2 cellular contexts compared by ENCODE assay signal in the genomic region with DNA sequence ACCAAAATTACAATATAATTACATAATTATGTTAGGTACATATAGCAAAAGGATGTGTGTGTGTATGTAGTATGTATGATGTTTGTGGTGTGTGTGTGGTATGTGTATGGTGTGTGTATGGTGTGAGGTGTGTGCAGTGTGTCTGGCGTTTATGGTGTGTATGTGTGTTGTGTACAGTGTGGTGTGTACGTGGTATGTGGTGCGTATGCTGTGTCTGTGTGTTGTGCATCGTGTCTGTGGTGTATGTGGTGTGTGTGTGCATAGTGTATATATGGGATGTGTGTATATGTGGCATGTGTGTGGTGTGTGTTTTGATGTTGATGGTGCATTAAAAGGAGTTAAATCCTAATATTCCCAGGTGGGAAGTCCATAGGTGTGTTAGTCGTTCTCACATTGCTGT.
TF ChIP-seq lines count a peak whose summit lies in the region.

No MANE protein-coding gene starts in this region.

TF ChIP-seq in GM12891, 5 proteins besides CTCF, POLR2A, EP300 and RAD21 (continued from another document):
- no peak for TF ChIP-seq TAF1 (IDR thresholded peaks at IDR 0.05; ENCODE audit: low read depth, low read length)
- TF ChIP-seq PAX5 (IDR thresholded peaks at IDR 0.05; ENCODE audit: insufficient read depth, low read length, severe bottlenecking), result no peak

TF ChIP-seq in IMR-90, 13 proteins besides CTCF, POLR2A, EP300 and RAD21 (continued from another document):
- TF ChIP-seq CEBPB (IDR thresholded peaks at IDR 0.05; ENCODE audit: low read depth, low read length) (no peak), FOS (IDR thresholded peaks at IDR 0.05; ENCODE audit: low read depth, low read length) (no peak), MXI1 (IDR thresholded peaks at IDR 0.05; ENCODE audit: borderline replicate concordance, low read depth, low read length) (no peak), NFE2L2 (IDR thresholded peaks at IDR 0.05; ENCODE audit: low read depth, low read length) (no peak), MAZ (IDR thresholded peaks at IDR 0.05; ENCODE audit: borderline replicate concordance, low read depth, low read length) (no peak), RCOR1 (IDR thresholded peaks at IDR 0.05; ENCODE audit: insufficient replicate concordance, low read length) (no peak), SMC3 (IDR thresholded peaks at IDR 0.05; ENCODE audit: low read depth, low read length) (no peak), MAFK (IDR thresholded peaks at IDR 0.05; ENCODE audit: low read depth, low read length) (no peak), CHD1 (IDR thresholded peaks at IDR 0.05; ENCODE audit: low read depth, low read length) (no peak)
- TF ChIP-seq, protein P1, sequence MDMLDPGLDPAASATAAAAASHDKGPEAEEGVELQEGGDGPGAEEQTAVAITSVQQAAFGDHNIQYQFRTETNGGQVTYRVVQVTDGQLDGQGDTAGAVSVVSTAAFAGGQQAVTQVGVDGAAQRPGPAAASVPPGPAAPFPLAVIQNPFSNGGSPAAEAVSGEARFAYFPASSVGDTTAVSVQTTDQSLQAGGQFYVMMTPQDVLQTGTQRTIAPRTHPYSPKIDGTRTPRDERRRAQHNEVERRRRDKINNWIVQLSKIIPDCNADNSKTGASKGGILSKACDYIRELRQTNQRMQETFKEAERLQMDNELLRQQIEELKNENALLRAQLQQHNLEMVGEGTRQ (IDR thresholded peaks at IDR 0.05; ENCODE audit: low read depth, low read length), result no peak
- TF ChIP-seq, protein P2, sequence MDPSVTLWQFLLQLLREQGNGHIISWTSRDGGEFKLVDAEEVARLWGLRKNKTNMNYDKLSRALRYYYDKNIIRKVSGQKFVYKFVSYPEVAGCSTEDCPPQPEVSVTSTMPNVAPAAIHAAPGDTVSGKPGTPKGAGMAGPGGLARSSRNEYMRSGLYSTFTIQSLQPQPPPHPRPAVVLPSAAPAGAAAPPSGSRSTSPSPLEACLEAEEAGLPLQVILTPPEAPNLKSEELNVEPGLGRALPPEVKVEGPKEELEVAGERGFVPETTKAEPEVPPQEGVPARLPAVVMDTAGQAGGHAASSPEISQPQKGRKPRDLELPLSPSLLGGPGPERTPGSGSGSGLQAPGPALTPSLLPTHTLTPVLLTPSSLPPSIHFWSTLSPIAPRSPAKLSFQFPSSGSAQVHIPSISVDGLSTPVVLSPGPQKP (IDR thresholded peaks at IDR 0.05; ENCODE audit: borderline replicate concordance, low read depth, low read length), result no peak
